27 cellular contexts compared by ENCODE assay signal in the genomic region with DNA sequence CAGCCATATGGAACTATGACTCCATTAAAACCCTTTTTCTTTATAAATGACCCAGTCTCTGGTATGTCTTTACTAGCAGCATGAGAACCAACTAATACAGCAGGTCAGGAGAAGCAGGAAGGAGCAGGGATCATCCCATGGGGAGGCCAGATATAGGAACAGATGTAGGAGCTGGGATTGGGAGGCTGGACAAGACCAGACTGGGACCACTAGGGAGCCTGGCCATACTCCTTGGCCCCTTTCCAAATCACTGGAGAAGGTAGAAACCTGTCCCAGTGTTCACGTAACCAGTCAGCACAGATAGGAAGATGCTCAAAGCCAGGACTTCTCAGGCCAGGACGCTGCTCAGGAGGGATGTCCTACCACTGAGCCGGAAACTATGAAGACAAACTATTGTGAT.
"Had no signal": no experiment of that assay in that cellular context is flagged by ENCODE, and none has a peak within 500 bp of the region (broad histone marks: within the 10 kb centered on the region; RNA-seq: fewer than 3 reads in every experiment).

No MANE protein-coding gene starts in this region.

- DNase-seq: activated CD4-positive, alpha-beta T cell treated with anti-CD3 and anti-CD28 coated beads for 4 hours; activated CD4-positive, alpha-beta T cell treated with anti-CD3 and anti-CD28 coated beads, Interleukin-2, amount 50 U/mL, for 4 hours; activated effector memory CD4-positive, alpha-beta T cell treated with Interleukin-2 at 50 U/mL for 16 hours; activated naive CD4-positive, alpha-beta T cell treated with Interleukin-2 at 50 U/mL for 16 hours; activated T-cell treated with anti-CD3 and anti-CD28 coated beads, Interleukin-2, amount 50 U/mL, for 72 hours; anterior cingulate cortex; endodermal cell; foreskin keratinocyte; midbrain; naive thymus-derived CD4-positive, alpha-beta T cell; psoas muscle; right cardiac atrium; stimulated activated CD4-positive, alpha-beta T cell treated with anti-CD3 and anti-CD28 coated beads, Interleukin-4, amount 100 ng/mL, for 1 hour; stimulated activated naive CD8-positive, alpha-beta T cell treated with anti-CD3 and anti-CD28 coated beads, Interleukin-15, Interleukin-2, amounts not matched to agents 100 U/mL and 50 U/mL, for 24 hours; SW 1271; T-helper 9 cell had no signal

- H3K27ac ChIP-seq: foreskin keratinocyte, parathyroid adenoma, psoas muscle, thoracic aorta, vagina, VCaP had no signal

- H3K27me3 ChIP-seq: vagina had no signal

- H3K4me3 ChIP-seq: psoas muscle, thoracic aorta, vagina had no signal

- H3K36me3 Mint-ChIP-seq: activated naive CD8-positive, alpha-beta T cell; memory B cell; naive thymus-derived CD4-positive, alpha-beta T cell; type B pancreatic cell had no signal

- H3K27ac Mint-ChIP-seq: activated naive CD8-positive, alpha-beta T cell; activated T-cell treated with anti-CD3 and anti-CD28 coated beads, Interleukin-2, amount 50 U/mL, for 72 hours; endodermal cell; memory B cell; T-helper 1 cell treated with Interleukin-12 subunit alpha and Interleukin-12 subunit beta and Interleukin-4 antibody, amounts not matched to agents 30 μg/mL and 1 μg/mL, for 36 hours; type B pancreatic cell had no signal

- ATAC-seq: activated T-cell treated with anti-CD3 and anti-CD28 coated beads, Interleukin-2, amount 50 U/mL, for 72 hours; esophagus mucosa; foreskin keratinocyte; naive thymus-derived CD4-positive, alpha-beta T cell; psoas muscle; right cardiac atrium; stimulated activated naive CD8-positive, alpha-beta T cell treated with anti-CD3 and anti-CD28 coated beads, Interleukin-15, Interleukin-2, amounts not matched to agents 100 U/mL and 50 U/mL, for 24 hours had no signal

- H3K9me3 ChIP-seq: psoas muscle, thoracic aorta, vagina had no signal

- H3K9me3 Mint-ChIP-seq: activated T-cell treated with anti-CD3 and anti-CD28 coated beads, Interleukin-2, amount 50 U/mL, for 72 hours; central memory CD8-positive, alpha-beta T cell; dendritic cell treated with granulocyte-macrophage colony-stimulating factor and Interleukin-4, amounts not matched to agents 40 ng/mL and 50 ng/mL, for 4 days; endodermal cell; memory B cell; naive thymus-derived CD4-positive, alpha-beta T cell; T-helper 1 cell treated with Interleukin-12 subunit alpha and Interleukin-12 subunit beta and Interleukin-4 antibody, amounts not matched to agents 30 μg/mL and 1 μg/mL, for 36 hours; type B pancreatic cell had no signal

- H3K36me3 ChIP-seq: thoracic aorta, vagina had no signal

- H3K4me3 Mint-ChIP-seq: activated naive CD8-positive, alpha-beta T cell; activated T-cell treated with anti-CD3 and anti-CD28 coated beads, Interleukin-2, amount 50 U/mL, for 72 hours; central memory CD8-positive, alpha-beta T cell; dendritic cell treated with granulocyte-macrophage colony-stimulating factor and Interleukin-4, amounts not matched to agents 40 ng/mL and 50 ng/mL, for 4 days; endodermal cell; memory B cell; naive thymus-derived CD4-positive, alpha-beta T cell; T-helper 1 cell treated with Interleukin-12 subunit alpha and Interleukin-12 subunit beta and Interleukin-4 antibody, amounts not matched to agents 30 μg/mL and 1 μg/mL, for 36 hours; type B pancreatic cell had no signal
